ENCODE assay signal across 24 cellular contexts in genomic region chr7:46707973-46708372, GRCh38.
DNase-seq lines count a peak whose midpoint lies in the region; FAIRE-seq and TF ChIP-seq lines count a peak whose summit lies in the region.
"Had no signal": no experiment of that assay in that cellular context is flagged by ENCODE, and none has a peak within 500 bp of the region (broad histone marks: within the 10 kb centered on the region; RNA-seq: fewer than 3 reads in every experiment).

No MANE protein-coding gene starts in this region.

- no peaks in the 10 kb centered on the region for H3F3A ChIP-seq in neural progenitor cell (ENCODE audit: low read depth)

- no peaks in the 10 kb centered on the region for H3K36me3 Mint-ChIP-seq in neural progenitor cell
- no peaks in the 10 kb centered on the region for H3K36me3 Mint-ChIP-seq in activated T-helper 1 cell treated with anti-CD3 and anti-CD28 coated beads, Interleukin-12 subunit alpha, Interleukin-12 subunit beta, Interleukin-2, Interleukin-4 antibody, amounts not matched to agents 30 ng/mL and 10 ng/mL and 1 ng/mL, durations not matched to agents 14 hours and 24 hours and 36 hours (ENCODE audit: low read depth)
- H3K36me3 Mint-ChIP-seq: activated CD4-positive, alpha-beta memory T cell treated with anti-CD3 and anti-CD28 coated beads for 36 hours; activated naive CD4-positive, alpha-beta T cell treated with anti-CD3 and anti-CD28 coated beads, Interleukin-2, amount 10 ng/mL, durations not matched to agents 7 days and 5 days had no signal

- H3K4me1 ChIP-seq in neural progenitor cell, result no peaks in the 10 kb centered on the region
- H3K4me1 ChIP-seq in prostate gland (replicated peaks), result peaks cover 4% of the 10 kb centered on the region
- H3K4me1 ChIP-seq: BE2C, HAP-1 had no signal

- no peak for FAIRE-seq in bronchial epithelial cell (lab: Jason Lieb, UNC)
- FAIRE-seq: small intestine had no signal

- no peak overlapping the region for H3K4me2 ChIP-seq in neural progenitor cell

- H3K27ac ChIP-seq in neural progenitor cell, result no peak overlapping the region
- H3K27ac ChIP-seq in prostate gland, result no peak overlapping the region
- H3K27ac ChIP-seq: heart right ventricle, tibial nerve had no signal

- no peak overlapping the region for H3K4me3 Mint-ChIP-seq in neural progenitor cell
- no peak overlapping the region for H3K4me3 Mint-ChIP-seq in activated T-helper 1 cell treated with anti-CD3 and anti-CD28 coated beads, Interleukin-12 subunit alpha, Interleukin-12 subunit beta, Interleukin-2, Interleukin-4 antibody, amounts not matched to agents 30 ng/mL and 10 ng/mL and 1 ng/mL, durations not matched to agents 14 hours and 24 hours and 36 hours
- H3K4me3 Mint-ChIP-seq: activated CD4-positive, alpha-beta memory T cell treated with anti-CD3 and anti-CD28 coated beads for 36 hours; activated naive CD4-positive, alpha-beta T cell treated with anti-CD3 and anti-CD28 coated beads, Interleukin-2, amount 10 ng/mL, durations not matched to agents 7 days and 5 days; effector memory CD8-positive, alpha-beta T cell had no signal

- no peaks in the 10 kb centered on the region for H4K20me1 ChIP-seq in neural progenitor cell (ENCODE audit: low read depth)

- no peak overlapping the region for H3K4me3 ChIP-seq in bronchial epithelial cell (ENCODE audit: low read depth, low read length)
- H3K4me3 ChIP-seq in neural progenitor cell, result no peak overlapping the region
- no peak overlapping the region for H3K4me3 ChIP-seq in prostate gland
- H3K4me3 ChIP-seq: HAP-1, heart right ventricle, tibial nerve had no signal

- peaks cover 3% of the 10 kb centered on the region for H3K27me3 Mint-ChIP-seq in neural progenitor cell (ENCODE audit: insufficient read depth, low read depth)
- H3K27me3 Mint-ChIP-seq in activated T-helper 1 cell treated with anti-CD3 and anti-CD28 coated beads, Interleukin-12 subunit alpha, Interleukin-12 subunit beta, Interleukin-2, Interleukin-4 antibody, amounts not matched to agents 30 ng/mL and 10 ng/mL and 1 ng/mL, durations not matched to agents 14 hours and 24 hours and 36 hours (ENCODE audit: insufficient read depth), result no peaks in the 10 kb centered on the region
- H3K27me3 Mint-ChIP-seq: activated CD4-positive, alpha-beta memory T cell treated with anti-CD3 and anti-CD28 coated beads for 36 hours; activated naive CD4-positive, alpha-beta T cell treated with anti-CD3 and anti-CD28 coated beads, Interleukin-2, amount 10 ng/mL, durations not matched to agents 7 days and 5 days; effector memory CD8-positive, alpha-beta T cell had no signal

- peaks cover 13% of the 10 kb centered on the region for H3K4me1 Mint-ChIP-seq in neural progenitor cell
- H3K4me1 Mint-ChIP-seq in activated T-helper 1 cell treated with anti-CD3 and anti-CD28 coated beads, Interleukin-12 subunit alpha, Interleukin-12 subunit beta, Interleukin-2, Interleukin-4 antibody, amounts not matched to agents 30 ng/mL and 10 ng/mL and 1 ng/mL, durations not matched to agents 14 hours and 24 hours and 36 hours (ENCODE audit: low read depth), result no peaks in the 10 kb centered on the region
- H3K4me1 Mint-ChIP-seq: activated naive CD4-positive, alpha-beta T cell treated with anti-CD3 and anti-CD28 coated beads, Interleukin-2, amount 10 ng/mL, durations not matched to agents 7 days and 5 days had no signal

- no peaks in the 10 kb centered on the region for H3K27me3 ChIP-seq in bronchial epithelial cell (ENCODE audit: control insufficient read depth, insufficient read depth, low read length)
- no peaks in the 10 kb centered on the region for H3K27me3 ChIP-seq in neural progenitor cell
- no peaks in the 10 kb centered on the region for H3K27me3 ChIP-seq in prostate gland (replicated peaks; ENCODE audit: insufficient read depth)
- H3K27me3 ChIP-seq: BE2C, heart right ventricle, tibial nerve had no signal

- no peak for TF ChIP-seq CTCF in bronchial epithelial cell (IDR thresholded peaks at IDR 0.05; ENCODE audit: insufficient read depth, low read length, severe bottlenecking)
- no peak for TF ChIP-seq CTCF in neural progenitor cell (IDR thresholded peaks at IDR 0.05)
- TF ChIP-seq CTCF in prostate gland (IDR thresholded peaks at IDR 0.05), result no peak

- intact Hi-C loops in activated T-helper 1 cell treated with anti-CD3 and anti-CD28 coated beads, Interleukin-12 subunit alpha, Interleukin-12 subunit beta, Interleukin-2, Interleukin-4 antibody, amounts not matched to agents 30 ng/mL and 10 ng/mL and 1 ng/mL, durations not matched to agents 14 hours and 24 hours and 36 hours (cut with micrococcal nuclease), result no loop called here
- intact Hi-C loops in prostate gland (cut with DNase I), result no loop called here

- no peak for TF ChIP-seq POLR2A in prostate gland (IDR thresholded peaks at IDR 0.05)

- peaks cover 2% of the 10 kb centered on the region for H3K9me3 Mint-ChIP-seq in neural progenitor cell
- H3K9me3 Mint-ChIP-seq in activated T-helper 1 cell treated with anti-CD3 and anti-CD28 coated beads, Interleukin-12 subunit alpha, Interleukin-12 subunit beta, Interleukin-2, Interleukin-4 antibody, amounts not matched to agents 30 ng/mL and 10 ng/mL and 1 ng/mL, durations not matched to agents 14 hours and 24 hours and 36 hours, result no peaks in the 10 kb centered on the region
- H3K9me3 Mint-ChIP-seq: activated CD4-positive, alpha-beta memory T cell treated with anti-CD3 and anti-CD28 coated beads for 36 hours had no signal

- no peak overlapping the region for H2AFZ ChIP-seq in neural progenitor cell (replicated peaks)

- H3K79me2 ChIP-seq in neural progenitor cell (ENCODE audit: low read depth), result no peaks in the 10 kb centered on the region

- H3K36me3 ChIP-seq in bronchial epithelial cell (ENCODE audit: control insufficient read depth, insufficient read depth, low read length), result no peaks in the 10 kb centered on the region
- H3K36me3 ChIP-seq in neural progenitor cell, result no peaks in the 10 kb centered on the region
- no peaks in the 10 kb centered on the region for H3K36me3 ChIP-seq in prostate gland
- H3K36me3 ChIP-seq: BE2C, HAP-1, heart right ventricle, tibial nerve had no signal

- no peaks in the 10 kb centered on the region for H3K9me3 ChIP-seq in neural progenitor cell (ENCODE audit: low read depth)
- no peaks in the 10 kb centered on the region for H3K9me3 ChIP-seq in prostate gland
- H3K9me3 ChIP-seq: BE2C, HAP-1, heart right ventricle, tibial nerve had no signal

- H3K27ac Mint-ChIP-seq in neural progenitor cell, result no peak overlapping the region
- no peak overlapping the region for H3K27ac Mint-ChIP-seq in activated T-helper 1 cell treated with anti-CD3 and anti-CD28 coated beads, Interleukin-12 subunit alpha, Interleukin-12 subunit beta, Interleukin-2, Interleukin-4 antibody, amounts not matched to agents 30 ng/mL and 10 ng/mL and 1 ng/mL, durations not matched to agents 14 hours and 24 hours and 36 hours
- H3K27ac Mint-ChIP-seq: activated CD4-positive, alpha-beta memory T cell treated with anti-CD3 and anti-CD28 coated beads for 36 hours; activated naive CD4-positive, alpha-beta T cell treated with anti-CD3 and anti-CD28 coated beads, Interleukin-2, amount 10 ng/mL, durations not matched to agents 7 days and 5 days; effector memory CD8-positive, alpha-beta T cell had no signal

- no peak overlapping the region for H3K9ac ChIP-seq in neural progenitor cell

- peak; percentile 10 for DNase-seq in NCI-H1105 (lab: John Stamatoyannopoulos, UW)
- no peak for DNase-seq in NCI-H1105 treated with DMSO at 0.1 percent for 48 hours (lab: John Stamatoyannopoulos, UW)
- peak; percentile 1 for DNase-seq in NCI-H69 (lab: John Stamatoyannopoulos, UW)
- DNase-seq in bronchial epithelial cell (ENCODE audit: low read depth), result peak; percentile 41
- peak; percentile 60 for DNase-seq in neural progenitor cell (ENCODE audit: low spot score)
- no peak for DNase-seq in activated T-helper 1 cell treated with anti-CD3 and anti-CD28 coated beads, Interleukin-12 subunit alpha, Interleukin-12 subunit beta, Interleukin-2, Interleukin-4 antibody, amounts not matched to agents 30 ng/mL and 10 ng/mL and 1 ng/mL, durations not matched to agents 14 hours and 24 hours and 36 hours (ENCODE audit: low spot score)
- no peak for DNase-seq in mesenteric fat pad (ENCODE audit: low spot score)
- DNase-seq in prostate gland (ENCODE audit: low spot score), result no peak
- DNase-seq: activated CD4-positive, alpha-beta memory T cell treated with anti-CD3 and anti-CD28 coated beads for 36 hours; activated CD8-positive, alpha-beta memory T cell treated with anti-CD3 and anti-CD28 coated beads, Interleukin-2, amount 50 U/mL, for 4 hours; activated naive CD4-positive, alpha-beta T cell treated with anti-CD3 and anti-CD28 coated beads, Interleukin-2, amount 10 ng/mL, durations not matched to agents 7 days and 5 days; BE2C; cortex of kidney; effector memory CD8-positive, alpha-beta T cell; heart right ventricle; KG1; NCI-H1436 treated with DMSO at 0.1 percent for 48 hours; NCI-H510A; SIG-M5; small intestine; stimulated activated CD4-positive, alpha-beta T cell treated with anti-CD3 and anti-CD28 coated beads, Interleukin-2, amount 100 ng/mL, for 24 hours; T-helper 1 cell had no signal

Comparison
In these comparisons a context has a peak if more than half of its experiments do, and no peak if none do; other contexts are left out.
1. DNase-seq: peak in NCI-H1105 (single experiment), NCI-H69 (single experiment), bronchial epithelial cell (single experiment) and neural progenitor cell (single experiment); none in NCI-H1105 treated with DMSO at 0.1 percent for 48 hours (single experiment), activated T-helper 1 cell treated with anti-CD3 and anti-CD28 coated beads, Interleukin-12 subunit alpha, Interleukin-12 subunit beta, Interleukin-2, Interleukin-4 antibody, amounts not matched to agents 30 ng/mL and 10 ng/mL and 1 ng/mL, durations not matched to agents 14 hours and 24 hours and 36 hours (single experiment), mesenteric fat pad (single experiment) and prostate gland (single experiment).